Comparison of ENCODE assay signal across 25 cellular contexts in the genomic region with DNA sequence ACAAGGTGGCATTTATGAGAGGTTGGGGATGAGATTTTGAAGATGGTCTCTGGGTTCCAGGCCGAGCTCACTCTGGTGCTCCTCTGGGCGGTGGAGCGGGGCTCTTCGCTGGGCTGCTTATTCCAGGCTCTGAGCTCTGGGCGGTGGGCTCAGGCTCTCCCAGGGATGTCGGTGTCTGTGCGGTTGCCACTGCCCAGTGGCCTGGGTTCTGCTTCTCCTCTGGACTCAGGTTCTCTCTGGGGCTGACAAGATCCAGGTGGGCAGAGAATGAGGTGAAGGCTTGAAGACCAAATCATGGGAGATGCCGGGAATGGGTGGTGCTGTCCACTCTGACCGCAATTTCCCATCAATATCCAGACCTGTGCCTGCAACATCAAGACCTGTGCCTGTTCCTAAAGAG.
"Had no signal": no experiment of that assay in that cellular context is flagged by ENCODE, and none has a peak within 500 bp of the region (broad histone marks: within the 10 kb centered on the region; RNA-seq: fewer than 3 reads in every experiment).

No MANE protein-coding gene starts in this region.

- H3K4me3 Mint-ChIP-seq: activated CD4-positive, alpha-beta memory T cell treated with anti-CD3 and anti-CD28 coated beads for 36 hours; activated CD4-positive, alpha-beta T cell treated with anti-CD3 and anti-CD28 coated beads for 36 hours; activated CD4-positive, alpha-beta T cell treated with anti-CD3 and anti-CD28 coated beads, Interleukin-2, amount 10 ng/mL, durations not matched to agents 24 days and 14 days; activated CD8-positive, alpha-beta T cell treated with anti-CD3 and anti-CD28 coated beads, Interleukin-2, amount 10 ng/mL, durations not matched to agents 7 days and 5 days; activated naive CD8-positive, alpha-beta T cell; activated T-cell treated with anti-CD3 and anti-CD28 coated beads, Interleukin-2, amount 50 U/mL, for 4 hours; activated T-helper 17 cell treated with anti-CD3 and anti-CD28 coated beads, Interleukin-2, amount 50 U/mL, for 72 hours had no signal

- ATAC-seq: activated CD4-positive, alpha-beta T cell treated with anti-CD3 and anti-CD28 coated beads for 36 hours; activated CD8-positive, alpha-beta T cell treated with anti-CD3 and anti-CD28 coated beads, Interleukin-2, amount 10 ng/mL, durations not matched to agents 7 days and 5 days; activated T-helper 17 cell treated with anti-CD3 and anti-CD28 coated beads, Interleukin-2, amount 50 U/mL, for 72 hours; body of pancreas had no signal

- H3K27ac ChIP-seq: body of pancreas, colonic mucosa, epithelial cell of prostate, esophagus squamous epithelium, gastroesophageal sphincter had no signal

- H3K27me3 ChIP-seq: body of pancreas, colonic mucosa had no signal

- H3K4me3 ChIP-seq: body of pancreas, colonic mucosa, esophagus squamous epithelium, gastroesophageal sphincter had no signal

- H3K9me3 ChIP-seq: body of pancreas, colonic mucosa, esophagus squamous epithelium, gastroesophageal sphincter had no signal

- H3K27me3 Mint-ChIP-seq: activated CD4-positive, alpha-beta T cell treated with anti-CD3 and anti-CD28 coated beads for 36 hours; activated naive CD8-positive, alpha-beta T cell; activated T-helper 17 cell treated with anti-CD3 and anti-CD28 coated beads, Interleukin-2, amount 50 U/mL, for 72 hours had no signal

- H3K4me1 ChIP-seq: colonic mucosa had no signal

- DNase-seq: activated CD4-positive, alpha-beta memory T cell treated with anti-CD3 and anti-CD28 coated beads for 36 hours; activated CD4-positive, alpha-beta T cell treated with anti-CD3 and anti-CD28 coated beads for 36 hours; activated CD4-positive, alpha-beta T cell treated with anti-CD3 and anti-CD28 coated beads, Interleukin-2, amount 10 ng/mL, durations not matched to agents 24 days and 14 days; activated CD4-positive, CD25-positive, alpha-beta regulatory T cell; activated CD4-positive, CD25-positive, alpha-beta regulatory T cell treated with anti-CD3 and anti-CD28 coated beads, Interleukin-2, amount 50 U/mL, for 72 hours; activated CD8-positive, alpha-beta T cell treated with anti-CD3 and anti-CD28 coated beads, Interleukin-2, amount 10 ng/mL, durations not matched to agents 7 days and 5 days; activated effector memory CD4-positive, alpha-beta T cell treated with Interleukin-2 at 50 U/mL for 16 hours; activated gamma-delta T cell treated with Interleukin-2 at 50 U/mL for 16 hours; activated naive CD4-positive, alpha-beta T cell treated with anti-CD3 and anti-CD28 coated beads, Interleukin-2, amount 50 U/mL, for 16 hours; activated naive CD4-positive, alpha-beta T cell treated with Interleukin-2 at 50 U/mL for 16 hours; activated T-cell treated with anti-CD3 and anti-CD28 coated beads, Interleukin-2, amount 50 U/mL, for 4 hours; amniotic stem cell; body of pancreas; central memory CD4-positive, alpha-beta T cell; cerebellar nuclear complex; colonic mucosa; effector CD8-positive, alpha-beta T cell; esophagus squamous epithelium; foreskin melanocyte; T-helper 2 cell had no signal

- H3K36me3 ChIP-seq: colonic mucosa, esophagus squamous epithelium, gastroesophageal sphincter had no signal

- H3K9me3 Mint-ChIP-seq: activated CD4-positive, alpha-beta memory T cell treated with anti-CD3 and anti-CD28 coated beads for 36 hours; activated CD4-positive, alpha-beta T cell treated with anti-CD3 and anti-CD28 coated beads, Interleukin-2, amount 10 ng/mL, durations not matched to agents 24 days and 14 days; activated T-cell treated with anti-CD3 and anti-CD28 coated beads, Interleukin-2, amount 50 U/mL, for 4 hours; activated T-helper 17 cell treated with anti-CD3 and anti-CD28 coated beads, Interleukin-2, amount 50 U/mL, for 72 hours had no signal

- H3K36me3 Mint-ChIP-seq: activated CD4-positive, alpha-beta memory T cell treated with anti-CD3 and anti-CD28 coated beads for 36 hours; activated naive CD8-positive, alpha-beta T cell had no signal

- H3K27ac Mint-ChIP-seq: activated CD4-positive, alpha-beta memory T cell treated with anti-CD3 and anti-CD28 coated beads for 36 hours; activated CD4-positive, alpha-beta T cell treated with anti-CD3 and anti-CD28 coated beads for 36 hours; activated CD4-positive, alpha-beta T cell treated with anti-CD3 and anti-CD28 coated beads, Interleukin-2, amount 10 ng/mL, durations not matched to agents 24 days and 14 days; activated CD8-positive, alpha-beta T cell treated with anti-CD3 and anti-CD28 coated beads, Interleukin-2, amount 10 ng/mL, durations not matched to agents 7 days and 5 days; activated naive CD8-positive, alpha-beta T cell; activated T-helper 17 cell treated with anti-CD3 and anti-CD28 coated beads, Interleukin-2, amount 50 U/mL, for 72 hours had no signal

- FAIRE-seq: endometrium had no signal

- H3K4me1 Mint-ChIP-seq: activated CD4-positive, alpha-beta T cell treated with anti-CD3 and anti-CD28 coated beads, Interleukin-2, amount 10 ng/mL, durations not matched to agents 24 days and 14 days; activated T-helper 17 cell treated with anti-CD3 and anti-CD28 coated beads, Interleukin-2, amount 50 U/mL, for 72 hours had no signal
